In genomic region chr4:153206534-153206933, GRCh38 we compare ENCODE assay signal across 19 cellular contexts. TPM values are rescaled to one million over a fixed set of nuclear protein-coding genes. Genes with fewer than 3 reads are reported as not detected.
DNase-seq lines count a peak whose midpoint lies in the region; ATAC-seq, FAIRE-seq and TF ChIP-seq lines count a peak whose summit lies in the region.
"Had no signal": no experiment of that assay in that cellular context is flagged by ENCODE, and none has a peak within 500 bp of the region (broad histone marks: within the 10 kb centered on the region; RNA-seq: fewer than 3 reads in every experiment).

No MANE protein-coding gene starts in this region.

- H3K27me3 ChIP-seq in HUES6 (ENCODE audit: control insufficient read depth, insufficient read depth, low read length) = peaks cover 14% of the 10 kb centered on the region
- H3K27me3 ChIP-seq in smooth muscle cell (ENCODE audit: low read depth) = no peaks in the 10 kb centered on the region
- H3K27me3 ChIP-seq in WERI-Rb-1 (ENCODE audit: insufficient read depth, low read depth, severe bottlenecking) = no peaks in the 10 kb centered on the region
- H3K27me3 ChIP-seq: ascending aorta, esophagus muscularis mucosa had no signal

- intact Hi-C loops in kidney (cut with DNase I) = no loop called here

- WGBS in smooth muscle cell (ENCODE audit: low lambda C conversion rate) = 30% methylated on average over 5 of the region's 5 CpGs

- H3K36me3 ChIP-seq in HUES6 (ENCODE audit: control insufficient read depth, insufficient read depth, low read length) = no peaks in the 10 kb centered on the region
- H3K36me3 ChIP-seq in kidney (ENCODE audit: control insufficient read depth in 1 of 2, insufficient read depth in 2 of 2, low read length in 2 of 2) = no peaks in the 10 kb centered on the region
- no peaks in the 10 kb centered on the region for H3K36me3 ChIP-seq in smooth muscle cell (ENCODE audit: low read depth)
- H3K36me3 ChIP-seq in WERI-Rb-1 = no peaks in the 10 kb centered on the region
- H3K36me3 ChIP-seq: ascending aorta, esophagus muscularis mucosa had no signal

- no peaks in the 10 kb centered on the region for H4K20me1 ChIP-seq in smooth muscle cell (ENCODE audit: low read depth)

- H3F3A ChIP-seq in smooth muscle cell (ENCODE audit: low read depth) = peaks cover under 1% of the 10 kb centered on the region

- H3K4me3 ChIP-seq in HUES6 (ENCODE audit: low read depth, low read length) (peak overlapping the region; percentile 61), kidney (ENCODE audit: low read length in 2 of 2) (peak overlapping the region in 1 of 2 donors; percentile 78), smooth muscle cell (peak overlapping the region; percentile 31), WERI-Rb-1 (ENCODE audit: low read depth, low read length) (no peak overlapping the region)
- H3K4me3 ChIP-seq: ascending aorta, coronary artery, esophagus muscularis mucosa, SK-N-MC had no signal

- no peak for TF ChIP-seq CTCF in kidney (IDR thresholded peaks at IDR 0.05; ENCODE audit: borderline replicate concordance, extremely low read depth, insufficient read depth)
- TF ChIP-seq CTCF in smooth muscle cell (IDR thresholded peaks at IDR 0.05; ENCODE audit: borderline replicate concordance, insufficient read depth, poor library complexity, severe bottlenecking) = no peak
- no peak for TF ChIP-seq CTCF in WERI-Rb-1 (IDR thresholded peaks at IDR 0.05; ENCODE audit: low read depth, low read length)

- H3K4me1 ChIP-seq in HUES6 (ENCODE audit: control insufficient read depth, insufficient read depth, low read length) = peaks cover 50% of the 10 kb centered on the region
- H3K4me1 ChIP-seq in kidney (ENCODE audit: control insufficient read depth in 1 of 2, insufficient read depth in 1 of 2, low read depth in 1 of 2, low read length in 2 of 2) = peaks cover 0 to 10% of the 10 kb centered on the region in 2 donors
- peaks cover 29% of the 10 kb centered on the region for H3K4me1 ChIP-seq in smooth muscle cell (ENCODE audit: low read depth)
- H3K4me1 ChIP-seq: ascending aorta had no signal

- no peak overlapping the region for H2AFZ ChIP-seq in smooth muscle cell (ENCODE audit: low read depth)

- no peak for FAIRE-seq in kidney (lab: Jason Lieb, UNC)
- FAIRE-seq: GM19239, TTC549 had no signal

- H3K9me3 ChIP-seq in HUES6 (ENCODE audit: control insufficient read depth, insufficient read depth, low read depth, low read length) (no peaks in the 10 kb centered on the region), kidney (ENCODE audit: control insufficient read depth in 1 of 2, low read length in 2 of 2) (no peaks in the 10 kb centered on the region), smooth muscle cell (replicated peaks; ENCODE audit: low read depth) (no peaks in the 10 kb centered on the region), WERI-Rb-1 (ENCODE audit: severe bottlenecking) (no peaks in the 10 kb centered on the region)
- H3K9me3 ChIP-seq: ascending aorta, esophagus muscularis mucosa had no signal

- peak overlapping the region; percentile 18 for H3K9ac ChIP-seq in HUES6 (ENCODE audit: low read length)
- peak overlapping the region in 1 of 2 donors; percentile 80 for H3K9ac ChIP-seq in kidney (ENCODE audit: low read length in 2 of 2)
- H3K9ac ChIP-seq in smooth muscle cell (ENCODE audit: low read depth) = no peak overlapping the region

- DNase-seq in caudate nucleus (lab: John Stamatoyannopoulos, UW) (no peak), kidney (no peak), smooth muscle cell (lab: John Stamatoyannopoulos, UW; ENCODE audit: unreplicated experiment) (no peak), HCEC 1CT (no peak), WERI-Rb-1 (no peak), NCI-H1930 (lab: John Stamatoyannopoulos, UW) (no peak)
- DNase-seq: activated CD8-positive, alpha-beta T cell treated with anti-CD3 and anti-CD28 coated beads, Interleukin-2, amount 10 ng/mL, durations not matched to agents 7 days and 5 days; activated effector memory CD4-positive, alpha-beta T cell treated with Interleukin-2 at 50 U/mL for 16 hours; left ventricle myocardium superior; naive B cell; NCI-H1694 treated with DMSO at 0.1 percent for 48 hours had no signal

- H3K79me2 ChIP-seq in smooth muscle cell (ENCODE audit: low read depth) = no peaks in the 10 kb centered on the region

- 0 out of 2 replicates have a peak overlapping the region, but pooled peaks have one; percentile 39 for H3K27ac ChIP-seq in HUES6 (ENCODE audit: low read depth, low read length)
- H3K27ac ChIP-seq in caudate nucleus (ENCODE audit: low read depth, low read length) = peak overlapping the region; percentile 96
- peak overlapping the region; percentile 59 to 93 for H3K27ac ChIP-seq in kidney (ENCODE audit: low read depth in 2 of 2, low read length in 2 of 2)
- no peak overlapping the region for H3K27ac ChIP-seq in smooth muscle cell (ENCODE audit: low read depth)
- H3K27ac ChIP-seq in WERI-Rb-1 = no peak overlapping the region
- H3K27ac ChIP-seq: ascending aorta, coronary artery, esophagus muscularis mucosa, SK-N-MC had no signal

- no peak for ATAC-seq in GM19397 (IDR thresholded peaks at IDR 0.05; ENCODE audit: unreplicated experiment)
- ATAC-seq: left ventricle myocardium superior had no signal

- no peak overlapping the region for H3K4me2 ChIP-seq in smooth muscle cell

RNA-seq across cellular contexts. Expression of gene TRIM2, which starts 2.3 kb away (rescaled TPM):
- 122 TPM for total RNA-seq in kidney
- polyA plus RNA-seq in kidney (ENCODE audit: insufficient read depth, low read depth, low replicate concordance) = 23.3 TPM
- total RNA-seq in smooth muscle cell = 29.4 and 33.4 TPM in 2 replicates
- polyA plus RNA-seq in smooth muscle cell = 8.0 and 9.1 TPM in 2 replicates

Comparison
In these comparisons a context has a peak if more than half of its experiments do, and no peak if none do; other contexts are left out.
1. H3K27ac ChIP-seq: peak in HUES6 (single experiment), caudate nucleus (single experiment) and kidney (2 of 2); none in smooth muscle cell (single experiment) and WERI-Rb-1 (single experiment).